ENCODE assay signal across 21 cellular contexts in genomic region chrX:94492541-94492940, GRCh38.
"Had no signal": no experiment of that assay in that cellular context is flagged by ENCODE, and none has a peak within 500 bp of the region (broad histone marks: within the 10 kb centered on the region; RNA-seq: fewer than 3 reads in every experiment).

No MANE protein-coding gene starts in this region.

- H3K4me3 Mint-ChIP-seq: activated CD4-positive, alpha-beta T cell treated with anti-CD3 and anti-CD28 coated beads, Interleukin-2, amount 10 ng/mL, durations not matched to agents 7 days and 5 days; activated naive CD4-positive, alpha-beta T cell treated with anti-CD3 and anti-CD28 coated beads, Interleukin-2, amount 50 U/mL, for 24 hours; activated T-cell treated with anti-CD3 and anti-CD28 coated beads, Interleukin-2, amount 50 U/mL, for 72 hours; dendritic cell treated with granulocyte-macrophage colony-stimulating factor and Interleukin-4, amounts not matched to agents 40 ng/mL and 50 ng/mL, for 4 days; naive thymus-derived CD8-positive, alpha-beta T cell had no signal

- H3K27ac Mint-ChIP-seq: activated CD4-positive, alpha-beta T cell treated with anti-CD3 and anti-CD28 coated beads, Interleukin-2, amount 10 ng/mL, durations not matched to agents 7 days and 5 days; activated naive CD4-positive, alpha-beta T cell treated with anti-CD3 and anti-CD28 coated beads, Interleukin-2, amount 50 U/mL, for 24 hours; activated T-cell treated with anti-CD3 and anti-CD28 coated beads, Interleukin-2, amount 50 U/mL, for 72 hours; dendritic cell treated with granulocyte-macrophage colony-stimulating factor and Interleukin-4, amounts not matched to agents 40 ng/mL and 50 ng/mL, for 4 days; naive thymus-derived CD8-positive, alpha-beta T cell had no signal

- DNase-seq: activated CD4-positive, alpha-beta T cell treated with anti-CD3 and anti-CD28 coated beads, Interleukin-2, amount 10 ng/mL, durations not matched to agents 7 days and 5 days; activated CD8-positive, alpha-beta memory T cell treated with anti-CD3 and anti-CD28 coated beads for 24 hours; activated CD8-positive, alpha-beta memory T cell treated with anti-CD3 and anti-CD28 coated beads, Interleukin-2, amount 50 U/mL, for 48 hours; activated effector memory CD4-positive, alpha-beta T cell treated with anti-CD3 and anti-CD28 coated beads, Interleukin-2, amount 50 U/mL, for 16 hours; activated T-cell treated with anti-CD3 and anti-CD28 coated beads, Interleukin-2, amount 50 U/mL, for 72 hours; effector memory CD4-positive, alpha-beta T cell; hippocampal formation; mesenchymal stem cell; naive thymus-derived CD8-positive, alpha-beta T cell; nucleus accumbens; posterior cingulate gyrus; stimulated activated CD4-positive, alpha-beta T cell treated with anti-CD3 and anti-CD28 coated beads, Interleukin-1b, Interleukin-23, amount 100 ng/mL, for 48 hours; stimulated activated CD8-positive, alpha-beta memory T cell treated with anti-CD3 and anti-CD28 coated beads, Interleukin-4, amount 100 ng/mL, for 48 hours; stimulated activated naive CD4-positive, alpha-beta T cell; T1000; thyroid gland had no signal

- H3K4me1 Mint-ChIP-seq: activated CD4-positive, alpha-beta T cell treated with anti-CD3 and anti-CD28 coated beads, Interleukin-2, amount 10 ng/mL, durations not matched to agents 7 days and 5 days; activated naive CD4-positive, alpha-beta T cell treated with anti-CD3 and anti-CD28 coated beads, Interleukin-2, amount 50 U/mL, for 24 hours; naive thymus-derived CD8-positive, alpha-beta T cell had no signal

- H3K36me3 Mint-ChIP-seq: activated naive CD4-positive, alpha-beta T cell treated with anti-CD3 and anti-CD28 coated beads, Interleukin-2, amount 50 U/mL, for 24 hours; naive thymus-derived CD8-positive, alpha-beta T cell had no signal

- H3K4me3 ChIP-seq: thyroid gland had no signal

- FAIRE-seq: astrocyte, bronchial epithelial cell had no signal

- ATAC-seq: activated CD4-positive, CD25-positive, alpha-beta regulatory T cell treated with anti-CD3 and anti-CD28 coated beads, Interleukin-2, amount 50 U/mL, for 24 hours; activated T-cell treated with anti-CD3 and anti-CD28 coated beads, Interleukin-2, amount 50 U/mL, for 72 hours; naive thymus-derived CD8-positive, alpha-beta T cell had no signal

- H3K27me3 Mint-ChIP-seq: activated CD4-positive, alpha-beta T cell treated with anti-CD3 and anti-CD28 coated beads, Interleukin-2, amount 10 ng/mL, durations not matched to agents 7 days and 5 days; activated naive CD4-positive, alpha-beta T cell treated with anti-CD3 and anti-CD28 coated beads, Interleukin-2, amount 50 U/mL, for 24 hours; dendritic cell treated with granulocyte-macrophage colony-stimulating factor and Interleukin-4, amounts not matched to agents 40 ng/mL and 50 ng/mL, for 4 days; naive thymus-derived CD8-positive, alpha-beta T cell had no signal

- H3K4me1 ChIP-seq: thyroid gland had no signal

- H3K36me3 ChIP-seq: thyroid gland had no signal

- H3K27me3 ChIP-seq: thyroid gland had no signal

- H3K27ac ChIP-seq: thyroid gland had no signal

- H3K9me3 ChIP-seq: thyroid gland had no signal

- H3K9me3 Mint-ChIP-seq: activated CD4-positive, alpha-beta T cell treated with anti-CD3 and anti-CD28 coated beads, Interleukin-2, amount 10 ng/mL, durations not matched to agents 7 days and 5 days; activated naive CD4-positive, alpha-beta T cell treated with anti-CD3 and anti-CD28 coated beads, Interleukin-2, amount 50 U/mL, for 24 hours had no signal
